ENCODE assay signal across 1 cellular context in the genomic region with DNA sequence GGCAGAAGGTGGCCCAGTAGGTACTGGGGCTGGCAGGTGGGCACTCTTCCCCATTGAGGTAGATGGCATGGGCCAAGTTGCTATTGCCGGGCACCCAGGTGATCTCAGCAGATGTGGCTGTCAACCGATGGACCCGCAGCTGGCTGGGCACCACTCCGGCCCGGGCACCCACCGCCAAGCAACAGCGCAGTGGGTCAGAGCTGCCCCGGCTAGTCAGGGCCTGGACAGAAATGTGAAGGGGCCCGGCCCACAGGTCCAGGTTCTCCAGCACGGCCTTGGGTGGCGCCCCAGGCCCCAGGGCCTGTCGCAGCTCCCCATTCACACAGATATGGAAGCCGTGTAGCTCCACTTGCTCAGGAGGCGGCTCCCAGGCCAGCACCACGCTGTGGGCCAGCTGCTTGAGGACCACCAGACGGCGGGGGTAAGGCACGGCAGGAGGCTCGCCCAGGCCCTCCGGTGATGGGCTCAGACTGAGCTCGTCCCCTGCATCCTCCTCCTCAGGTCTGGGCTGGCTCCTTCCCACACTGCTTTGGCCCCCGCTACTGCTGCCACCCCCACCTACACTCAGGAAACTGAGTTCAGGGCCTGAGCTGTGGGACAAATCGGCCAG.
TF ChIP-seq lines count a peak whose summit lies in the region.

No MANE protein-coding gene starts in this region.

TF ChIP-seq in HEK293, 187 proteins besides CTCF, POLR2A, EP300 and RAD21 (continued from another document):
- TF ChIP-seq, protein P1, sequence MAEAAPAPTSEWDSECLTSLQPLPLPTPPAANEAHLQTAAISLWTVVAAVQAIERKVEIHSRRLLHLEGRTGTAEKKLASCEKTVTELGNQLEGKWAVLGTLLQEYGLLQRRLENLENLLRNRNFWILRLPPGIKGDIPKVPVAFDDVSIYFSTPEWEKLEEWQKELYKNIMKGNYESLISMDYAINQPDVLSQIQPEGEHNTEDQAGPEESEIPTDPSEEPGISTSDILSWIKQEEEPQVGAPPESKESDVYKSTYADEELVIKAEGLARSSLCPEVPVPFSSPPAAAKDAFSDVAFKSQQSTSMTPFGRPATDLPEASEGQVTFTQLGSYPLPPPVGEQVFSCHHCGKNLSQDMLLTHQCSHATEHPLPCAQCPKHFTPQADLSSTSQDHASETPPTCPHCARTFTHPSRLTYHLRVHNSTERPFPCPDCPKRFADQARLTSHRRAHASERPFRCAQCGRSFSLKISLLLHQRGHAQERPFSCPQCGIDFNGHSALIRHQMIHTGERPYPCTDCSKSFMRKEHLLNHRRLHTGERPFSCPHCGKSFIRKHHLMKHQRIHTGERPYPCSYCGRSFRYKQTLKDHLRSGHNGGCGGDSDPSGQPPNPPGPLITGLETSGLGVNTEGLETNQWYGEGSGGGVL (tag by site-specific recombination; IDR thresholded peaks at IDR 0.05), result no peak
- no peak for TF ChIP-seq KLF8 (tag by site-specific recombination; IDR thresholded peaks at IDR 0.05)
- peak; percentile 73 for TF ChIP-seq EGR2 (tag by site-specific recombination; IDR thresholded peaks at IDR 0.05; ENCODE audit: low read depth)
- no peak for TF ChIP-seq ZNF311 (tag by site-specific recombination; IDR thresholded peaks at IDR 0.05; ENCODE audit: borderline replicate concordance)
- TF ChIP-seq ZFHX2 (tag by site-specific recombination; conservative IDR thresholded peaks at IDR 0.05), result peak; percentile 57
- TF ChIP-seq ZSCAN16 (tag by site-specific recombination; IDR thresholded peaks at IDR 0.05), result no peak
- TF ChIP-seq ZSCAN30 (tag by site-specific recombination; IDR thresholded peaks at IDR 0.05), result no peak
- no peak for TF ChIP-seq GFI1B (tag by site-specific recombination; IDR thresholded peaks at IDR 0.05)
